18 cellular contexts compared by ENCODE assay signal in the genomic region with DNA sequence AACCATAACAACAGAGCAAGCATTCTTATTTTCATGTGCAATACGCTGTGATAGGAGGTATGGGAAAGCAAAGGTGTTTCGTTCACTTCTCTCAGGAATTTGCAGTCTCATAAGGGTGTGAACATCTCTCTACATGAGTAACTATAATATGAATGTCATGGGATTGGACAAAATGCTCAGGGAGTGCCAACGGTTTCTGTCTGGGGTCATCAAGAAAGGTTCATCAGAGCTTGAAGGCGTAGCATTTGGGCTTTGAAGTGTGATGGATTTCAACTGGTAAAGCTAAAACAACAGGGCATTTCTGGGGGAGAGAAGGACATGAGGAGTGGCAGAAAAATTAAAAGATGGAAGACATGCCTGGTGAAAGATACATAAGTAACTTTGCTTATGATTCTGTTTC.
A peak's percentile ranks its signal among the peaks of the same experiment; 100 is the strongest.
DNase-seq lines count a peak whose midpoint lies in the region; ATAC-seq and TF ChIP-seq lines count a peak whose summit lies in the region.
"Had no signal": no experiment of that assay in that cellular context is flagged by ENCODE, and none has a peak within 500 bp of the region (broad histone marks: within the 10 kb centered on the region; RNA-seq: fewer than 3 reads in every experiment).

No MANE protein-coding gene starts in this region.

- H3K4me1 ChIP-seq in BLaER1 treated with 17β-estradiol and CSF1 and Interleukin-3, amounts not matched to agents 10 nM and 100 nM: peaks cover 45 to 92% (median 75%) of the 10 kb centered on the region in 10 experiments
- peaks cover 9% of the 10 kb centered on the region for H3K4me1 ChIP-seq in parathyroid adenoma
- H3K4me1 ChIP-seq: BE2C had no signal

- no peak overlapping the region for H3K27ac ChIP-seq in BLaER1 treated with 17β-estradiol and CSF1 and Interleukin-3, amounts not matched to agents 10 nM and 100 nM
- H3K27ac ChIP-seq in parathyroid adenoma: peak overlapping the region; percentile 39

- peaks cover 8 to 30% (median 18%) of the 10 kb centered on the region in 11 experiments; a peak in 21 of 22 replicates for H3K9me3 ChIP-seq in BLaER1 treated with 17β-estradiol and CSF1 and Interleukin-3, amounts not matched to agents 10 nM and 100 nM (replicated peaks in 1 of 11)
- H3K9me3 ChIP-seq in parathyroid adenoma (ENCODE audit: control insufficient read depth, low read length): no peaks in the 10 kb centered on the region
- H3K9me3 ChIP-seq: BE2C had no signal

- no peak overlapping the region for H3K9ac ChIP-seq in BLaER1 treated with 17β-estradiol and CSF1 and Interleukin-3, amounts not matched to agents 10 nM and 100 nM
- no peak overlapping the region for H3K9ac ChIP-seq in parathyroid adenoma

- H3K36me3 ChIP-seq in BLaER1 treated with 17β-estradiol and CSF1 and Interleukin-3, amounts not matched to agents 10 nM and 100 nM: 0 out of 22 replicates have a peak, but pooled peaks cover 0 to 4% (median 0%) of the 10 kb centered on the region in 11 experiments
- H3K36me3 ChIP-seq in parathyroid adenoma (ENCODE audit: control insufficient read depth, insufficient read depth, low read length): no peaks in the 10 kb centered on the region
- H3K36me3 ChIP-seq: BE2C had no signal

- no peak for TF ChIP-seq CTCF in parathyroid adenoma (IDR thresholded peaks at IDR 0.05)

- no peak for ATAC-seq in GM21381 (IDR thresholded peaks at IDR 0.05; ENCODE audit: unreplicated experiment)

- peaks cover 2% of the 10 kb centered on the region for H3K79me2 ChIP-seq in parathyroid adenoma

- no peaks in the 10 kb centered on the region for H4K20me1 ChIP-seq in BLaER1 treated with 17β-estradiol and CSF1 and Interleukin-3, amounts not matched to agents 10 nM and 100 nM

- DNase-seq in left kidney (ENCODE audit: low read depth, low spot score): peak; percentile 34
- DNase-seq in SHP77 (lab: John Stamatoyannopoulos, UW): no peak
- no peak for DNase-seq in germinal center (ENCODE audit: low spot score)
- no peak for DNase-seq in hepatic stellate cell (ENCODE audit: low spot score)
- DNase-seq: 8988T; ACHN; BE2C; C1 segment of cervical spinal cord; Calu3; CD4-positive, alpha-beta memory T cell; CD4-positive, CD25-positive, alpha-beta regulatory T cell; CD8-positive, alpha-beta memory T cell; COR-L47; DMS79 treated with DMSO at 0.1 percent for 48 hours; GF-D8 had no signal

- H3K4me3 ChIP-seq in BLaER1 treated with 17β-estradiol and CSF1 and Interleukin-3, amounts not matched to agents 10 nM and 100 nM: no peak overlapping the region
- H3K4me3 ChIP-seq in parathyroid adenoma (ENCODE audit: low read depth, low read length): no peak overlapping the region

- no peaks in the 10 kb centered on the region; a peak in 1 of 22 replicates for H3K27me3 ChIP-seq in BLaER1 treated with 17β-estradiol and CSF1 and Interleukin-3, amounts not matched to agents 10 nM and 100 nM
- H3K27me3 ChIP-seq in parathyroid adenoma (ENCODE audit: control insufficient read depth, insufficient read depth, low read length): no peaks in the 10 kb centered on the region
- H3K27me3 ChIP-seq: BE2C had no signal

- H2AFZ ChIP-seq in parathyroid adenoma: peak overlapping the region; percentile 46

- peak overlapping the region in 8 of 11 experiments; percentile 0 to 65 (median 47); a peak in 13 of 22 replicates for H3K4me2 ChIP-seq in BLaER1 treated with 17β-estradiol and CSF1 and Interleukin-3, amounts not matched to agents 10 nM and 100 nM
- H3K4me2 ChIP-seq in parathyroid adenoma (ENCODE audit: low read length): no peak overlapping the region
